Comparison of ENCODE assay signal across 1 cellular context in genomic region chr7:1049006-1049741, GRCh38.
TF ChIP-seq lines count a peak whose summit lies in the region.

No MANE protein-coding gene starts in this region.

TF ChIP-seq in K562, 482 proteins besides CTCF, POLR2A, EP300 and RAD21:
- TF ChIP-seq IRF9 (tag; IDR thresholded peaks at IDR 0.05) (no peak), USF1 (CRISPR knock-in tag; IDR thresholded peaks at IDR 0.05) (0 out of 2 replicates have a peak, but pooled peaks have one; percentile 10), ETV6 (IDR thresholded peaks at IDR 0.05; ENCODE audit: borderline replicate concordance in 1 of 2, low read depth in 2 of 2, low read length in 1 of 2) (no peak), ETV6 (CRISPR knock-in tag; IDR thresholded peaks at IDR 0.05; ENCODE audit: borderline replicate concordance) (no peak), CTCFL (IDR thresholded peaks at IDR 0.05; ENCODE audit: borderline replicate concordance, insufficient read depth, low read depth, low read length, poor library complexity, severe bottlenecking) (peak; percentile 48), MAX (CRISPR knock-in tag; IDR thresholded peaks at IDR 0.05) (peak; percentile 62), ZNF41 (CRISPR knock-in tag; conservative IDR thresholded peaks at IDR 0.05) (no peak), ZBTB33 (CRISPR knock-in tag; IDR thresholded peaks at IDR 0.05) (peak; percentile 70; the same call in 1 of the 2 replicates)
